Comparison of ENCODE assay signal across 33 cellular contexts in the genomic region with DNA sequence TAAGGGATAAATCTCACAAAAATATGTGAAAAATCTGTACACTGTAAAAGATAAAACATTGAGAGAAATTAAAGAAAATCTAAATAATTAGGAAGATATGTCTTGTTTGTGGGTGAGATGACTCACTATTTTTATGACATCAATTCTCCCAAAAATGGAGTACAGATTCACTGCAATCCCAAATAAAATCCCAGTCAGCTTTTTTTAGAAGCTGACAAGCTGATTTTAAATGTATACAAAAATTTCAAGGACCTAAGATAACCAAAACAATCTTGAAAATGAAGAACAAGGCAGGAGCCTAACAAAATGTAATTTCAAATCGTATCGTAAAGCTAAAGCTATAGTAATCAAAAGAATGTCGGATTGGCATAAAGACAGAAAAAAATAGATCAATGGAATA.
"Had no signal": no experiment of that assay in that cellular context is flagged by ENCODE, and none has a peak within 500 bp of the region (broad histone marks: within the 10 kb centered on the region; RNA-seq: fewer than 3 reads in every experiment).

No MANE protein-coding gene starts in this region.

- H3K4me3 ChIP-seq: adrenal gland, body of pancreas, breast epithelium had no signal

- H3K27ac ChIP-seq: adrenal gland, body of pancreas, brain microvascular endothelial cell, breast epithelium, VCaP had no signal

- H3K9me3 ChIP-seq: adrenal gland, body of pancreas, breast epithelium had no signal

- FAIRE-seq: astrocyte, TTC549 had no signal

- H3K36me3 ChIP-seq: adrenal gland, brain microvascular endothelial cell, breast epithelium had no signal

- ATAC-seq: activated CD8-positive, alpha-beta T cell treated with anti-CD3 and anti-CD28 coated beads for 36 hours; activated naive CD4-positive, alpha-beta T cell treated with anti-CD3 and anti-CD28 coated beads, Interleukin-2, amount 50 U/mL, for 72 hours; activated T-cell treated with anti-CD3 and anti-CD28 coated beads, Interleukin-2, amount 50 U/mL, for 4 hours; activated T-cell treated with anti-CD3 and anti-CD28 coated beads, Interleukin-2, amount 50 U/mL, for 72 hours; activated T-helper 17 cell treated with anti-CD3 and anti-CD28 coated beads, Interleukin-2, amount 50 U/mL, for 72 hours; body of pancreas had no signal

- DNase-seq: activated B cell treated with CpG ODN at 0.5 μM for 24 hours; activated CD4-positive, alpha-beta memory T cell treated with anti-CD3 and anti-CD28 coated beads for 36 hours; activated CD4-positive, alpha-beta T cell treated with anti-CD3 and anti-CD28 coated beads for 4 hours; activated CD4-positive, alpha-beta T cell treated with anti-CD3 and anti-CD28 coated beads, Interleukin-2, amount 10 ng/mL, durations not matched to agents 24 days and 14 days; activated CD4-positive, alpha-beta T cell treated with anti-CD3 and anti-CD28 coated beads, Interleukin-2, amount 50 U/mL, for 1 hour; activated CD4-positive, alpha-beta T cell treated with anti-CD3 and anti-CD28 coated beads, Interleukin-2, amount 50 U/mL, for 4 hours; activated CD4-positive, CD25-positive, alpha-beta regulatory T cell treated with anti-CD3 and anti-CD28 coated beads, Interleukin-2, amount 50 U/mL, for 72 hours; activated CD8-positive, alpha-beta memory T cell treated with anti-CD3 and anti-CD28 coated beads, Interleukin-2, amount 50 U/mL, for 4 hours; activated CD8-positive, alpha-beta T cell treated with anti-CD3 and anti-CD28 coated beads for 36 hours; activated effector memory CD4-positive, alpha-beta T cell treated with anti-CD3 and anti-CD28 coated beads, Interleukin-2, amount 50 U/mL, for 16 hours; activated gamma-delta T cell treated with Interleukin-2 at 50 U/mL for 16 hours; activated naive CD4-positive, alpha-beta T cell; activated naive CD4-positive, alpha-beta T cell treated with anti-CD3 and anti-CD28 coated beads for 36 hours; activated naive CD4-positive, alpha-beta T cell treated with anti-CD3 and anti-CD28 coated beads, Interleukin-2, amount 50 U/mL, for 16 hours; activated naive CD8-positive, alpha-beta T cell treated with anti-CD3 and anti-CD28 coated beads for 36 hours; activated T-cell treated with anti-CD3 and anti-CD28 coated beads for 4 hours; activated T-cell treated with anti-CD3 and anti-CD28 coated beads, Interleukin-2, amount 50 U/mL, for 1 hour; activated T-cell treated with anti-CD3 and anti-CD28 coated beads, Interleukin-2, amount 50 U/mL, for 4 hours; activated T-cell treated with anti-CD3 and anti-CD28 coated beads, Interleukin-2, amount 50 U/mL, for 72 hours; adrenal gland; amniotic stem cell; aorta; body of pancreas; brain microvascular endothelial cell; central memory CD4-positive, alpha-beta T cell; T-helper 2 cell; T-helper 9 cell had no signal

- H3K27me3 ChIP-seq: adrenal gland, body of pancreas, brain microvascular endothelial cell, breast epithelium had no signal

- H3K4me1 ChIP-seq: adrenal gland, body of pancreas, breast epithelium had no signal
